24 cellular contexts compared by ENCODE assay signal in the genomic region with DNA sequence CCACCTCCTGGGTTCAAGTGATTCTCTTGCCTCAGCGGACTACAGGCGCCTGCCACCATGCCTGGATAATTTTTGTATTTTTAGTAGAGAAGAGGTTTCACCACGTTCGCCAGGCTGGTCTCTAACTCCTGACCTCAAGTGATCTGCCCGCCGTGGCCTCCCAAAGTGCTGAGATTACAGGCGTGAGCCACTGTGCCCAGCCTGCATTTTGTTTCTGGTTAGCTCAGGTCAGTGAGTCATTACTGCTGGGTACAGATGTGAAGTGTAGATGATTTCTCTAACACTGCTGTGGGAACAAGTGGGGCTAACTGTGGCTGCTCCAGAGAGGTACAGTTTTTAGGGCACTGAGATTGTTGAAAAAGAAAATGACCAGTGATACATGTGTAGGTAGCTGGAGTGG.
DNase-seq lines count a peak whose midpoint lies in the region; ATAC-seq, FAIRE-seq and TF ChIP-seq lines count a peak whose summit lies in the region.
"Had no signal": no experiment of that assay in that cellular context is flagged by ENCODE, and none has a peak within 500 bp of the region (broad histone marks: within the 10 kb centered on the region; RNA-seq: fewer than 3 reads in every experiment).

No MANE protein-coding gene starts in this region.

- no peak overlapping the region for H3K9ac ChIP-seq in mesenchymal stem cell (ENCODE audit: low read length)

- H2AK5ac ChIP-seq in mesenchymal stem cell (ENCODE audit: low read length, severe bottlenecking) = no peak overlapping the region

- H3K9me3 ChIP-seq in mesenchymal stem cell (ENCODE audit: control insufficient read depth, low read length) = no peaks in the 10 kb centered on the region
- no peaks in the 10 kb centered on the region for H3K9me3 ChIP-seq in pancreas
- H3K9me3 ChIP-seq: BE2C, colonic mucosa, mucosa of descending colon had no signal

- H3K27ac ChIP-seq in mesenchymal stem cell (ENCODE audit: low read length, poor library complexity, severe bottlenecking) (no peak overlapping the region), pancreas (no peak overlapping the region)
- H3K27ac ChIP-seq: colonic mucosa had no signal

- H3K27me3 ChIP-seq in mesenchymal stem cell (ENCODE audit: control insufficient read depth in 1 of 2, insufficient read depth in 1 of 2, low read length in 2 of 2) (no peaks in the 10 kb centered on the region), pancreas (no peaks in the 10 kb centered on the region)
- H3K27me3 ChIP-seq: BE2C, colonic mucosa had no signal

- H2BK5ac ChIP-seq in mesenchymal stem cell (ENCODE audit: low read depth, low read length, poor library complexity, severe bottlenecking) = no peak overlapping the region

- H3K36me3 ChIP-seq in mesenchymal stem cell (ENCODE audit: control insufficient read depth in 1 of 2, insufficient read depth in 2 of 2, low read depth in 1 of 2, low read length in 2 of 2) (no peaks in the 10 kb centered on the region), pancreas (no peaks in the 10 kb centered on the region)
- H3K36me3 ChIP-seq: BE2C, colonic mucosa had no signal

- H3K79me1 ChIP-seq in mesenchymal stem cell (replicated peaks; ENCODE audit: low read length, poor library complexity, severe bottlenecking) = no peaks in the 10 kb centered on the region

- no peak overlapping the region for H2BK15ac ChIP-seq in mesenchymal stem cell (ENCODE audit: low read depth, poor library complexity, severe bottlenecking)

- no peak overlapping the region for H3K23ac ChIP-seq in mesenchymal stem cell (ENCODE audit: low read length in 2 of 2)

- H2AFZ ChIP-seq in mesenchymal stem cell (ENCODE audit: low read depth, low read length) = no peak overlapping the region

- no peak overlapping the region for H3K4ac ChIP-seq in mesenchymal stem cell (ENCODE audit: low read depth in 1 of 2, low read length in 2 of 2)

- H3K4me3 ChIP-seq in epithelial cell of esophagus (ENCODE audit: low read length) (no peak overlapping the region), mesenchymal stem cell (ENCODE audit: insufficient read depth in 1 of 2, low read depth in 1 of 2, low read length in 2 of 2) (no peak overlapping the region), pancreas (no peak overlapping the region)
- H3K4me3 ChIP-seq: colonic mucosa, mucosa of descending colon had no signal

- intact Hi-C loops in pancreas (cut with DNase I) = no loop called here

- peaks cover 2% of the 10 kb centered on the region for H3K4me1 ChIP-seq in mesenchymal stem cell (ENCODE audit: control insufficient read depth, insufficient read depth, low read depth, low read length)
- H3K4me1 ChIP-seq in pancreas = peaks cover 0 to 2% (median 0%) of the 10 kb centered on the region in 3 donors
- H3K4me1 ChIP-seq: BE2C, colonic mucosa had no signal

- no peak overlapping the region for H4K91ac ChIP-seq in mesenchymal stem cell (ENCODE audit: low read length)

- no peak overlapping the region for H3K4me2 ChIP-seq in mesenchymal stem cell (ENCODE audit: low read length, poor library complexity, severe bottlenecking)

- H4K8ac ChIP-seq in mesenchymal stem cell (ENCODE audit: low read length) = no peak overlapping the region

- H2BK12ac ChIP-seq in mesenchymal stem cell (ENCODE audit: low read length in 2 of 2) = no peak overlapping the region

- peak; percentile 1 for DNase-seq in ELF-1 (ENCODE audit: low read depth, low spot score)
- peak; percentile 75 for DNase-seq in M059J (ENCODE audit: low read depth)
- peak; percentile 46 for DNase-seq in epithelial cell of esophagus (ENCODE audit: low read depth)
- peak; percentile 13 for DNase-seq in mesenchymal stem cell
- no peak for DNase-seq in cerebellar cortex (ENCODE audit: low spot score)
- no peak for DNase-seq in pancreas
- DNase-seq: activated CD4-positive, alpha-beta memory T cell treated with anti-CD3 and anti-CD28 coated beads, Interleukin-2, amount 10 ng/mL, durations not matched to agents 7 days and 5 days; activated T-cell treated with anti-CD3 and anti-CD28 coated beads, Interleukin-2, amount 50 U/mL, for 48 hours; BE2C; colonic mucosa; H7; head of caudate nucleus; MM.1S; mucosa of descending colon; NCI-H1930; NCI-H526 treated with DMSO at 0.1 percent for 48 hours; occipital lobe; OCI-M1; stimulated activated CD4-positive, alpha-beta T cell treated with anti-CD3 and anti-CD28 coated beads, Interleukin-4, amount 100 ng/mL, for 24 hours; stimulated activated CD8-positive, alpha-beta memory T cell treated with anti-CD3 and anti-CD28 coated beads, Interleukin-4, amount 100 ng/mL, for 48 hours had no signal

- no peak for TF ChIP-seq CTCF in epithelial cell of esophagus (IDR thresholded peaks at IDR 0.05; ENCODE audit: insufficient read depth, low read depth, low read length, missing control alignments)
- no peak for TF ChIP-seq CTCF in pancreas (IDR thresholded peaks at IDR 0.05)

- WGBS in mesenchymal stem cell = 80% methylated on average over 7 of the region's 7 CpGs
- 78 to 83% methylated on average over 7 of the region's 7 CpGs for WGBS in pancreas, 2 donors

- ATAC-seq in GM19452 (IDR thresholded peaks at IDR 0.05; ENCODE audit: unreplicated experiment) = no peak
- no peak for ATAC-seq in HG03439 (IDR thresholded peaks at IDR 0.05; ENCODE audit: unreplicated experiment)
- no peak for ATAC-seq in pancreas
- ATAC-seq: mucosa of descending colon had no signal

- no peak overlapping the region for H3K14ac ChIP-seq in mesenchymal stem cell (ENCODE audit: low read length in 2 of 2)

- no peak for FAIRE-seq in pancreas (lab: Jason Lieb, UNC)
- FAIRE-seq: endothelial cell of umbilical vein, keratinocyte had no signal

- H2BK120ac ChIP-seq in mesenchymal stem cell (ENCODE audit: low read depth, low read length) = no peak overlapping the region

- peak overlapping the region in 1 of 2 experiments; percentile 51 for H3K18ac ChIP-seq in mesenchymal stem cell (ENCODE audit: low read depth in 1 of 2, low read length in 2 of 2)

Comparison
In these comparisons a context has a peak if more than half of its experiments do, and no peak if none do; other contexts are left out.
1. DNase-seq: peak in ELF-1 (single experiment), M059J (single experiment), epithelial cell of esophagus (single experiment) and mesenchymal stem cell (single experiment); none in cerebellar cortex (single experiment) and pancreas (0 of 6).